In the genomic region with DNA sequence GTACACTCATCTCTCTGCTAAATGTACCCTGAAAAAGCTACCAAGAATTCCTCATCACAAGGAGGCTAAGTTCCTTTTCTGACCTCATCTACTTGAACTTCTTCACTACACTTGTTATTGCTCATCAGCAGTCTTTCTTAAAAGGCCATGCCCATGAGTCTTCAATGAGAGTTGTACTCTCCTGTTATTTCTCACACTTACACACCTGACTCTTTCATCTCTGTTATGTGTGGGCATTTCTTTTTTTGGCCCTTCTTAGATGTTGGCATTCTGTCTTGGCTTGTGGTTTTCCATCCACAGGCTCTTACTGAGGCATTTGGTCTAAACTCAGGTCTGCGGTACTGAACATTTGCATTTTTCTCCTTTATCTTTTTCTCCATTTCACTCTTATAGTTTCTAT, we compare ENCODE assay signal across 29 cellular contexts. TPM values are rescaled to one million over a fixed set of nuclear protein-coding genes. Genes with fewer than 3 reads are reported as not detected.
A peak's percentile ranks its signal among the peaks of the same experiment; 100 is the strongest.
DNase-seq lines count a peak whose midpoint lies in the region; ATAC-seq and TF ChIP-seq lines count a peak whose summit lies in the region.
"Had no signal": no experiment of that assay in that cellular context is flagged by ENCODE, and none has a peak within 500 bp of the region (broad histone marks: within the 10 kb centered on the region; RNA-seq: fewer than 3 reads in every experiment).

No MANE protein-coding gene starts in this region.

- no peak for TF ChIP-seq EP300 in gastroesophageal sphincter (IDR thresholded peaks at IDR 0.05)

- H3K27ac Mint-ChIP-seq in T-helper 2 cell treated with Interferon-gamma antibody and Interleukin-4, amounts not matched to agents 5 μg/mL and 100 μg/mL, for 36 hours: no peak overlapping the region
- H3K27ac Mint-ChIP-seq: activated T-helper 2 cell treated with anti-CD3 and anti-CD28 coated beads, Interferon-gamma antibody, Interleukin-2, Interleukin-4, amounts not matched to agents 10 μg/mL and 5 μg/mL and 100 μg/mL, durations not matched to agents 14 hours and 24 hours and 36 hours; H9; naive thymus-derived CD8-positive, alpha-beta T cell; T-helper 1 cell treated with Interleukin-12 subunit alpha and Interleukin-12 subunit beta and Interleukin-4 antibody, amounts not matched to agents 30 μg/mL and 1 μg/mL, for 36 hours had no signal

- H3K9me3 Mint-ChIP-seq in T-helper 2 cell treated with Interferon-gamma antibody and Interleukin-4, amounts not matched to agents 5 μg/mL and 100 μg/mL, for 36 hours: no peaks in the 10 kb centered on the region
- H3K9me3 Mint-ChIP-seq: H9 had no signal

- ATAC-seq in HG02610 (IDR thresholded peaks at IDR 0.05; ENCODE audit: unreplicated experiment) (peak; percentile 67), HG02571 (IDR thresholded peaks at IDR 0.05; ENCODE audit: unreplicated experiment) (no peak), gastroesophageal sphincter (no peak)
- ATAC-seq: heart right ventricle; naive thymus-derived CD8-positive, alpha-beta T cell; upper lobe of right lung had no signal

- no peaks in the 10 kb centered on the region for H3K9me3 ChIP-seq in gastroesophageal sphincter
- H3K9me3 ChIP-seq: Caco-2, heart right ventricle, prostate gland, sigmoid colon, upper lobe of right lung had no signal

- no peak for TF ChIP-seq CTCF in gastroesophageal sphincter (IDR thresholded peaks at IDR 0.05)

- H3K27ac ChIP-seq in gastroesophageal sphincter: no peak overlapping the region
- H3K27ac ChIP-seq: heart right ventricle, prostate gland, sigmoid colon, SK-N-MC, upper lobe of right lung had no signal

- H3K27me3 ChIP-seq in gastroesophageal sphincter: no peaks in the 10 kb centered on the region
- H3K27me3 ChIP-seq: upper lobe of right lung had no signal

- 86 to 88% methylated on average over 1 of the region's 1 CpG for WGBS in gastroesophageal sphincter (ENCODE audit: low coverage in 1 of 2), 2 donors

- peaks cover 5% of the 10 kb centered on the region for H3K27me3 Mint-ChIP-seq in T-helper 2 cell treated with Interferon-gamma antibody and Interleukin-4, amounts not matched to agents 5 μg/mL and 100 μg/mL, for 36 hours (ENCODE audit: low read depth)

- H3K4me3 ChIP-seq in gastroesophageal sphincter: no peak overlapping the region
- H3K4me3 ChIP-seq: heart right ventricle, prostate gland, sigmoid colon, SK-N-MC, upper lobe of right lung had no signal

- H3K4me1 Mint-ChIP-seq in T-helper 2 cell treated with Interferon-gamma antibody and Interleukin-4, amounts not matched to agents 5 μg/mL and 100 μg/mL, for 36 hours (ENCODE audit: low read depth): no peaks in the 10 kb centered on the region
- H3K4me1 Mint-ChIP-seq: H9; naive thymus-derived CD8-positive, alpha-beta T cell had no signal

- no peaks in the 10 kb centered on the region for H3K36me3 ChIP-seq in gastroesophageal sphincter
- H3K36me3 ChIP-seq: heart right ventricle, prostate gland, sigmoid colon, upper lobe of right lung had no signal

- DNase-seq in stimulated activated CD4-positive, alpha-beta T cell treated with anti-CD3 and anti-CD28 coated beads, Interleukin-4, amount 100 ng/mL, for 24 hours: peak; percentile 10
- DNase-seq in stimulated activated CD4-positive, alpha-beta T cell treated with anti-CD3 and anti-CD28 coated beads, Interleukin-2, amount 100 ng/mL, for 24 hours: no peak
- peak; percentile 42 for DNase-seq in T-helper 2 cell treated with Interferon-gamma antibody and Interleukin-4, amounts not matched to agents 5 μg/mL and 100 μg/mL, for 36 hours (ENCODE audit: low spot score)
- DNase-seq in mesenteric fat pad (ENCODE audit: low spot score): no peak
- DNase-seq: C1 segment of cervical spinal cord; Caco-2; caudate nucleus; foreskin fibroblast; GDM1; H9; heart right ventricle; naive thymus-derived CD8-positive, alpha-beta T cell; NCI-H146; NCI-H446 treated with DMSO at 0.1 percent for 48 hours; nucleus accumbens; OCI-M1; sigmoid colon; substantia nigra; upper lobe of right lung had no signal

- H3K36me3 Mint-ChIP-seq in T-helper 2 cell treated with Interferon-gamma antibody and Interleukin-4, amounts not matched to agents 5 μg/mL and 100 μg/mL, for 36 hours (ENCODE audit: low read depth): no peaks in the 10 kb centered on the region
- H3K36me3 Mint-ChIP-seq: naive thymus-derived CD8-positive, alpha-beta T cell had no signal

- no peaks in the 10 kb centered on the region for H3K4me1 ChIP-seq in gastroesophageal sphincter
- H3K4me1 ChIP-seq: Caco-2, heart right ventricle, prostate gland, sigmoid colon, upper lobe of right lung had no signal

- H3K4me3 Mint-ChIP-seq in T-helper 2 cell treated with Interferon-gamma antibody and Interleukin-4, amounts not matched to agents 5 μg/mL and 100 μg/mL, for 36 hours: no peak overlapping the region
- H3K4me3 Mint-ChIP-seq: H9; naive thymus-derived CD8-positive, alpha-beta T cell; T-helper 1 cell treated with Interleukin-12 subunit alpha and Interleukin-12 subunit beta and Interleukin-4 antibody, amounts not matched to agents 30 μg/mL and 1 μg/mL, for 36 hours had no signal

- no peak for TF ChIP-seq POLR2A in gastroesophageal sphincter (IDR thresholded peaks at IDR 0.05)

RNA-seq across cellular contexts. Expression of a gene that starts 10.7 kb away (rescaled TPM):
- total RNA-seq in mesenteric fat pad: not detected
- not detected for total RNA-seq in gastroesophageal sphincter
- total RNA-seq: Caco-2; H9; heart right ventricle; kidney epithelial cell; LHCN-M2; lower leg skin; naive thymus-derived CD8-positive, alpha-beta T cell; sigmoid colon; upper lobe of right lung had no signal

RNA-seq across cellular contexts. Expression of a gene that starts 31.5 kb away (rescaled TPM):
- total RNA-seq in mesenteric fat pad (not detected), gastroesophageal sphincter (not detected)
- total RNA-seq: Caco-2; H9; heart right ventricle; kidney epithelial cell; LHCN-M2; lower leg skin; naive thymus-derived CD8-positive, alpha-beta T cell; prostate gland; sigmoid colon; upper lobe of right lung had no signal

Comparison
In these comparisons a context has a peak if more than half of its experiments do, and no peak if none do; other contexts are left out.
1. DNase-seq: peak in stimulated activated CD4-positive, alpha-beta T cell treated with anti-CD3 and anti-CD28 coated beads, Interleukin-4, amount 100 ng/mL, for 24 hours (single experiment) and T-helper 2 cell treated with Interferon-gamma antibody and Interleukin-4, amounts not matched to agents 5 μg/mL and 100 μg/mL, for 36 hours (single experiment); none in stimulated activated CD4-positive, alpha-beta T cell treated with anti-CD3 and anti-CD28 coated beads, Interleukin-2, amount 100 ng/mL, for 24 hours (0 of 2) and mesenteric fat pad (single experiment).